Comparison of ENCODE assay signal across 25 cellular contexts in the genomic region with DNA sequence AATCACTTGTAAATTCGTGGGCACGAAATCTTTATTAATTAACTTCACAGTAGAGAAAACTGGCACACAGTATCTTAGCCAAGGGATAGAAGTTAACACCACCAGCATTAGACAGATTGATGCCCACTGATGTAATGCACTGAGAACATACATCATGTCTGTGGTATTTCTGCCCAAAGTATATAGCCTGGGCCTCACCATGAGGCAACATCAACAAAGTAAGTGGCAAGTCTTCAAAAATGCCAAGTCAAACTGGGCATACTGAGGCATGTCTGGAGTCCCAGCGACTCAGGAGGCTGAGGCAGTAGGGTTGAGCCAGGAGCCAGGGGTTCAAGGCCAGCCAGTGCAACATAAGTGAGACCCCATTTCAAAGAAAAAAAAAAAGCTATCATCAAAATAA.
"Had no signal": no experiment of that assay in that cellular context is flagged by ENCODE, and none has a peak within 500 bp of the region (broad histone marks: within the 10 kb centered on the region; RNA-seq: fewer than 3 reads in every experiment).

No MANE protein-coding gene starts in this region.

- H3K27me3 Mint-ChIP-seq: dendritic cell treated with granulocyte-macrophage colony-stimulating factor and Interleukin-4, amounts not matched to agents 40 ng/mL and 50 ng/mL, for 4 days; stimulated activated naive CD8-positive, alpha-beta T cell treated with anti-CD3 and anti-CD28 coated beads, Interleukin-15, amount 100 ng/mL, for 72 hours had no signal

- H3K4me1 Mint-ChIP-seq: naive B cell, neural crest cell had no signal

- H3K36me3 Mint-ChIP-seq: natural killer cell treated with Interleukin-12 subunit alpha and Interleukin-12 subunit beta and Interleukin-15 and Interleukin-18, amount 100 ng/mL, for 72 hours had no signal

- ATAC-seq: left cardiac atrium; left lung; mucosa of descending colon; natural killer cell treated with Interleukin-12 subunit alpha and Interleukin-12 subunit beta and Interleukin-15 and Interleukin-18, amount 100 ng/mL, for 72 hours; sciatic nerve; stimulated activated naive CD8-positive, alpha-beta T cell treated with anti-CD3 and anti-CD28 coated beads, Interleukin-15, amount 100 ng/mL, for 72 hours; upper lobe of right lung had no signal

- DNase-seq: colonic mucosa; effector CD8-positive, alpha-beta T cell; endodermal cell; esophagus squamous epithelium; head of caudate nucleus; kidney; left cardiac atrium; left lung; mesenchymal stem cell; mucosa of descending colon; naive B cell; stimulated activated CD4-positive, alpha-beta T cell treated with anti-CD3 and anti-CD28 coated beads, Interleukin-12 subunit alpha, Interleukin-12 subunit beta, amount 100 ng/mL, for 4 hours; stimulated activated CD4-positive, alpha-beta T cell treated with anti-CD3 and anti-CD28 coated beads, Interleukin-1b, Interleukin-23, amount 100 ng/mL, for 48 hours; stimulated activated CD4-positive, alpha-beta T cell treated with anti-CD3 and anti-CD28 coated beads, Interleukin-4, amount 100 ng/mL, for 1 hour; stimulated activated CD8-positive, alpha-beta memory T cell treated with anti-CD3 and anti-CD28 coated beads, Interleukin-4, amount 100 ng/mL, for 48 hours; stimulated activated naive CD4-positive, alpha-beta T cell; stimulated activated naive CD8-positive, alpha-beta T cell treated with anti-CD3 and anti-CD28 coated beads, Interleukin-15, amount 100 ng/mL, for 72 hours; transverse colon; upper lobe of right lung; uterus had no signal

- H3K4me3 Mint-ChIP-seq: dendritic cell treated with granulocyte-macrophage colony-stimulating factor and Interleukin-4, amounts not matched to agents 40 ng/mL and 50 ng/mL, for 4 days; endodermal cell; mesothelial cell of epicardium; naive B cell; natural killer cell treated with Interleukin-12 subunit alpha and Interleukin-12 subunit beta and Interleukin-15 and Interleukin-18, amount 100 ng/mL, for 72 hours; neural crest cell; stimulated activated naive CD8-positive, alpha-beta T cell treated with anti-CD3 and anti-CD28 coated beads, Interleukin-15, amount 100 ng/mL, for 72 hours had no signal

- H3K9me3 Mint-ChIP-seq: dendritic cell treated with granulocyte-macrophage colony-stimulating factor and Interleukin-4, amounts not matched to agents 40 ng/mL and 50 ng/mL, for 4 days had no signal
